ENCODE assay signal across 25 cellular contexts in genomic region chr6:168524644-168525043, GRCh38.
DNase-seq lines count a peak whose midpoint lies in the region; ATAC-seq, FAIRE-seq and TF ChIP-seq lines count a peak whose summit lies in the region.
"Had no signal": no experiment of that assay in that cellular context is flagged by ENCODE, and none has a peak within 500 bp of the region (broad histone marks: within the 10 kb centered on the region; RNA-seq: fewer than 3 reads in every experiment).

No MANE protein-coding gene starts in this region.

- H3K9me3 ChIP-seq in K562 (replicated peaks; ENCODE audit: control insufficient read depth, insufficient read depth, low read depth, low read length) (no peaks in the 10 kb centered on the region), tibial artery (no peaks in the 10 kb centered on the region)
- H3K9me3 ChIP-seq: colonic mucosa, prostate gland had no signal

- TF ChIP-seq POLR2A in K562 (conservative IDR thresholded peaks at IDR 0.05), result no peak

- CTCF ChIA-PET in K562 (lab: Yijun Ruan, JAX; ENCODE audit: low intra/inter-chr PET ratio), result no interaction called here

- TF ChIP-seq EP300 in K562 (IDR thresholded peaks at IDR 0.05; ENCODE audit: low read length), result no peak

- no peak overlapping the region for H3K9ac ChIP-seq in K562 (ENCODE audit: insufficient read depth in 1 of 2, low read depth in 2 of 2, low read length in 2 of 2)

- FAIRE-seq in K562 (lab: Jason Lieb, UNC), result no peak
- FAIRE-seq: A204.1, H54, TTC549 had no signal

- no peaks in the 10 kb centered on the region for H4K20me1 ChIP-seq in K562 (replicated peaks; ENCODE audit: control insufficient read depth, insufficient read depth, low read length)

- in situ Hi-C loops in K562 (cut with MboI), result no loop called here

- TF ChIP-seq CTCF in K562 (IDR thresholded peaks at IDR 0.05 in 2 of 3, conservative IDR thresholded peaks at IDR 0.05 in 1 of 3; ENCODE audit: insufficient read depth in 2 of 3, low read depth in 1 of 3, low read length in 3 of 3), result no peak
- TF ChIP-seq CTCF in tibial artery (IDR thresholded peaks at IDR 0.05), result no peak

- H3K4me2 ChIP-seq in K562 (ENCODE audit: insufficient read depth, low read length), result no peak overlapping the region
- H3K4me2 ChIP-seq: PC-9 had no signal

- WGBS in K562 (ENCODE audit: insufficient coverage, low coverage, missing lambda C conversion rate), result 15% methylated on average over 12 of the region's 12 CpGs

- no peaks in the 10 kb centered on the region for H3K9me1 ChIP-seq in K562 (ENCODE audit: control insufficient read depth, insufficient read depth, low read length)

- H3K27me3 ChIP-seq in K562 (ENCODE audit: control insufficient read depth in 2 of 2, insufficient read depth in 2 of 2, low read length in 2 of 2) (peaks cover 21 to 39% of the 10 kb centered on the region in 2 experiments), tibial artery (no peaks in the 10 kb centered on the region)
- H3K27me3 ChIP-seq: colonic mucosa had no signal

- DNase-seq in NCI-H2107 treated with DMSO at 0.1 percent for 48 hours (lab: John Stamatoyannopoulos, UW; ENCODE audit: unreplicated experiment) (peak; percentile 29), NCI-H2107 (lab: John Stamatoyannopoulos, UW) (no peak), K562 (ENCODE audit: extremely low read depth in 1 of 4, low spot score in 3 of 4) (peak in 1 of 4 experiments; percentile 37), iPS-NIHi7 (ENCODE audit: extremely low spot score) (peak; percentile 82), tibial artery (peak; percentile 47 to 87), activated gamma-delta T cell treated with Interleukin-2 at 50 U/mL for 16 hours (no peak), caudate nucleus (lab: John Stamatoyannopoulos, UW) (no peak)
- DNase-seq: activated CD4-positive, alpha-beta T cell treated with anti-CD3 and anti-CD28 coated beads, Interleukin-2, amount 50 U/mL, for 1 hour; C1 segment of cervical spinal cord; colonic mucosa; DMS53; immature natural killer cell; mammary epithelial cell; naive thymus-derived CD8-positive, alpha-beta T cell; NCI-H1436; NCI-H526; PC-9; stimulated activated naive B cell treated with anti-CD40 and anti-IgM and Interleukin-4, amounts not matched to agents 10 μg/mL and 1 μg/mL and 100 μg/mL, for 72 hours; trophoblast cell had no signal

- 0 out of 5 replicates have a peak, but pooled peaks cover 0 to 2% of the 10 kb centered on the region in 2 experiments for H3K4me1 ChIP-seq in K562 (replicated peaks in 1 of 2; ENCODE audit: control insufficient read depth in 2 of 2, insufficient read depth in 2 of 2, low read length in 2 of 2)
- H3K4me1 ChIP-seq in tibial artery, result peaks cover 0 to 50% (median 37%) of the 10 kb centered on the region in 4 donors
- H3K4me1 ChIP-seq: colonic mucosa had no signal

- POLR2A ChIA-PET in K562 (lab: Yijun Ruan, JAX), result no interaction called here

- no peaks in the 10 kb centered on the region for H3K36me3 ChIP-seq in K562 (ENCODE audit: control insufficient read depth, insufficient read depth, low read length)
- no peaks in the 10 kb centered on the region for H3K36me3 ChIP-seq in tibial artery
- H3K36me3 ChIP-seq: colonic mucosa, prostate gland had no signal

- no peak for TF ChIP-seq RAD21 in K562 (CRISPR knock-in tag; conservative IDR thresholded peaks at IDR 0.05 in 1 of 2, IDR thresholded peaks at IDR 0.05 in 1 of 2)

- intact Hi-C loops in K562 (cut with micrococcal nuclease) (no loop called here), tibial artery (cut with DNase I; ENCODE audit: low total_unique reads) (no loop called here)

- H3K27ac ChIP-seq in K562 (ENCODE audit: extremely low read depth, low read depth, low read length) (no peak overlapping the region), tibial artery (peak overlapping the region; percentile 81), caudate nucleus (ENCODE audit: low read depth, low read length) (no peak overlapping the region)
- H3K27ac ChIP-seq: colonic mucosa, PC-9, prostate gland had no signal

- ATAC-seq in K562 (peak; percentile 77), GM18502 (IDR thresholded peaks at IDR 0.05; ENCODE audit: poor library complexity, unreplicated experiment) (no peak)
- ATAC-seq: naive thymus-derived CD8-positive, alpha-beta T cell; SK-N-SH treated with all-trans-retinoic acid at 6 μM for 48 hours; stimulated activated naive B cell treated with anti-CD40 and anti-IgM and Interleukin-4, amounts not matched to agents 10 μg/mL and 1 μg/mL and 100 μg/mL, for 72 hours had no signal

- no TSS peak for BruUV-seq in K562 (replicated peaks; lab: Mats Ljungman, UMichigan)

- no peak overlapping the region for H2AFZ ChIP-seq in K562 (ENCODE audit: low read depth, low read length)
- H2AFZ ChIP-seq: PC-9 had no signal

- H3K79me2 ChIP-seq in K562 (ENCODE audit: control insufficient read depth, insufficient read depth, low read length), result no peaks in the 10 kb centered on the region

- H3K4me3 ChIP-seq in K562, result no peak overlapping the region
- no peak overlapping the region for H3K4me3 ChIP-seq in tibial artery
- H3K4me3 ChIP-seq: colonic mucosa, PC-9, prostate gland had no signal

TF ChIP-seq in K562, 482 proteins besides CTCF, POLR2A, EP300 and RAD21:
- TF ChIP-seq CREB3 (tag; conservative IDR thresholded peaks at IDR 0.05; ENCODE audit: low read depth), result no peak
- no peak for TF ChIP-seq ZBTB8A (IDR thresholded peaks at IDR 0.05; ENCODE audit: partially characterized antibody)
- TF ChIP-seq ASH1L (IDR thresholded peaks at IDR 0.05; ENCODE audit: borderline replicate concordance, low read depth, partially characterized antibody), result no peak
- peak; percentile 30; the same call in 1 of the 2 replicates for TF ChIP-seq L3MBTL2 (IDR thresholded peaks at IDR 0.05)
- TF ChIP-seq TBL1XR1 (IDR thresholded peaks at IDR 0.05; ENCODE audit: low read length in 2 of 2), result no peak
TF ChIP-seq in K562: peak in this region for 1.

Comparison
In these comparisons a context has a peak if more than half of its experiments do, and no peak if none do; other contexts are left out.
1. DNase-seq: peak in NCI-H2107 treated with DMSO at 0.1 percent for 48 hours (single experiment), iPS-NIHi7 (single experiment) and tibial artery (2 of 2); none in NCI-H2107 (single experiment), activated gamma-delta T cell treated with Interleukin-2 at 50 U/mL for 16 hours (single experiment) and caudate nucleus (0 of 61).
2. H3K27ac ChIP-seq: peak in tibial artery (2 of 2); none in K562 (single experiment) and caudate nucleus (single experiment).